Comparison of ENCODE assay signal across 3 cellular contexts in genomic region chr19:10603873-10604459, GRCh38.
A peak's percentile ranks its signal among the peaks of the same experiment; 100 is the strongest.
TF ChIP-seq lines count a peak whose summit lies in the region.

No MANE protein-coding gene starts in this region.

TF ChIP-seq in SK-N-SH, 30 proteins besides CTCF, POLR2A, EP300 and RAD21:
- no peak for TF ChIP-seq NFIC (IDR thresholded peaks at IDR 0.05; ENCODE audit: borderline replicate concordance)
- TF ChIP-seq FOXJ3 (CRISPR knock-in tag; IDR thresholded peaks at IDR 0.05): no peak
- TF ChIP-seq, protein P1, sequence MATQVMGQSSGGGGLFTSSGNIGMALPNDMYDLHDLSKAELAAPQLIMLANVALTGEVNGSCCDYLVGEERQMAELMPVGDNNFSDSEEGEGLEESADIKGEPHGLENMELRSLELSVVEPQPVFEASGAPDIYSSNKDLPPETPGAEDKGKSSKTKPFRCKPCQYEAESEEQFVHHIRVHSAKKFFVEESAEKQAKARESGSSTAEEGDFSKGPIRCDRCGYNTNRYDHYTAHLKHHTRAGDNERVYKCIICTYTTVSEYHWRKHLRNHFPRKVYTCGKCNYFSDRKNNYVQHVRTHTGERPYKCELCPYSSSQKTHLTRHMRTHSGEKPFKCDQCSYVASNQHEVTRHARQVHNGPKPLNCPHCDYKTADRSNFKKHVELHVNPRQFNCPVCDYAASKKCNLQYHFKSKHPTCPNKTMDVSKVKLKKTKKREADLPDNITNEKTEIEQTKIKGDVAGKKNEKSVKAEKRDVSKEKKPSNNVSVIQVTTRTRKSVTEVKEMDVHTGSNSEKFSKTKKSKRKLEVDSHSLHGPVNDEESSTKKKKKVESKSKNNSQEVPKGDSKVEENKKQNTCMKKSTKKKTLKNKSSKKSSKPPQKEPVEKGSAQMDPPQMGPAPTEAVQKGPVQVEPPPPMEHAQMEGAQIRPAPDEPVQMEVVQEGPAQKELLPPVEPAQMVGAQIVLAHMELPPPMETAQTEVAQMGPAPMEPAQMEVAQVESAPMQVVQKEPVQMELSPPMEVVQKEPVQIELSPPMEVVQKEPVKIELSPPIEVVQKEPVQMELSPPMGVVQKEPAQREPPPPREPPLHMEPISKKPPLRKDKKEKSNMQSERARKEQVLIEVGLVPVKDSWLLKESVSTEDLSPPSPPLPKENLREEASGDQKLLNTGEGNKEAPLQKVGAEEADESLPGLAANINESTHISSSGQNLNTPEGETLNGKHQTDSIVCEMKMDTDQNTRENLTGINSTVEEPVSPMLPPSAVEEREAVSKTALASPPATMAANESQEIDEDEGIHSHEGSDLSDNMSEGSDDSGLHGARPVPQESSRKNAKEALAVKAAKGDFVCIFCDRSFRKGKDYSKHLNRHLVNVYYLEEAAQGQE (IDR thresholded peaks at IDR 0.05; ENCODE audit: low read depth, low read length): no peak
- no peak for TF ChIP-seq TEAD4 (IDR thresholded peaks at IDR 0.05; ENCODE audit: borderline replicate concordance, insufficient read depth)
- TF ChIP-seq TCF12 (IDR thresholded peaks at IDR 0.05): no peak
- no peak for TF ChIP-seq USF1 (IDR thresholded peaks at IDR 0.05; ENCODE audit: borderline replicate concordance, low read depth)
- TF ChIP-seq TAF1 (IDR thresholded peaks at IDR 0.05; ENCODE audit: borderline replicate concordance, low read depth, low read length): no peak
- no peak for TF ChIP-seq YY1 (IDR thresholded peaks at IDR 0.05; ENCODE audit: low read depth)
- no peak for TF ChIP-seq SIN3A (IDR thresholded peaks at IDR 0.05; ENCODE audit: borderline replicate concordance, low read depth, low read length)
- TF ChIP-seq FOSL2 (IDR thresholded peaks at IDR 0.05; ENCODE audit: borderline replicate concordance, low read depth): no peak
TF ChIP-seq in SK-N-SH: peak in this region for 0.

TF ChIP-seq in SK-N-SH treated with all-trans-retinoic acid at 6 μM for 48 hours, 23 proteins besides CTCF, POLR2A, EP300 and RAD21:
- TF ChIP-seq TCF4 (CRISPR knock-in tag; IDR thresholded peaks at IDR 0.05; ENCODE audit: borderline replicate concordance) (no peak), ARNTL (CRISPR knock-in tag; IDR thresholded peaks at IDR 0.05; ENCODE audit: borderline replicate concordance, low read depth) (no peak), TOX (CRISPR knock-in tag; IDR thresholded peaks at IDR 0.05; ENCODE audit: borderline replicate concordance) (no peak), ZNF70 (CRISPR knock-in tag; IDR thresholded peaks at IDR 0.05) (no peak), ZNF565 (CRISPR knock-in tag; conservative IDR thresholded peaks at IDR 0.05; ENCODE audit: low read depth) (no peak), ZC3H10 (CRISPR knock-in tag; IDR thresholded peaks at IDR 0.05) (no peak)

TF ChIP-seq in liver, 16 proteins besides CTCF, POLR2A, EP300 and RAD21 (continued from another document):
- peak; percentile 34 for TF ChIP-seq SP1 (IDR thresholded peaks at IDR 0.05)
- TF ChIP-seq YY1 (IDR thresholded peaks at IDR 0.05): no peak
- TF ChIP-seq ATF3 (IDR thresholded peaks at IDR 0.05): no peak
TF ChIP-seq in liver: peak in this region for 1.
